17 cellular contexts compared by ENCODE assay signal in the genomic region with DNA sequence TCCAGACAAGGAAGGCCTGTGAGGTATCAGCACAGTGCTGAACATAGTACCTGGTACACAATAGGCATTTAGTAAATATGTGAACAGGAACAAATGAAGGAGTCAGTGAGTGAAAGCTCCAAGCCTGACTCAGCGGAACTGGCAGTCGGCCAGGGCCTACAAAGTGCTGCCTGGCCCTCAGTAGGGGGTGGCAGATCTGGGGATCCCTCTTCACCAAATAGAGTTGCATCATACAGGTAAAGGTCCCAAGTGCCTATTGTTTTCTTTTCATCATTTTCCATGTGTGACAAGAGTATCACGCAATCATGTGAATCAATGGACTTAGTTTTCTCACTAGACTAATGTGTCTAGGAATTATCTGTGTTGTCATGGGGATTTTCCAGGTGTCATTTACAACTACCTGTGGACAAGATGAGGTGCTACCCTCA. TPM values are rescaled to one million over a fixed set of nuclear protein-coding genes. Genes with fewer than 3 reads are reported as not detected.
A peak's percentile ranks its signal among the peaks of the same experiment; 100 is the strongest.
DNase-seq lines count a peak whose midpoint lies in the region; ATAC-seq and TF ChIP-seq lines count a peak whose summit lies in the region.
"Had no signal": no experiment of that assay in that cellular context is flagged by ENCODE, and none has a peak within 500 bp of the region (broad histone marks: within the 10 kb centered on the region; RNA-seq: fewer than 3 reads in every experiment).

No MANE protein-coding gene starts in this region.

- no peaks in the 10 kb centered on the region for H3K79me2 ChIP-seq in hepatocyte

- peaks cover 33% of the 10 kb centered on the region for H3K27me3 Mint-ChIP-seq in CD4-positive, alpha-beta T cell

- no peak overlapping the region for H3K4me3 Mint-ChIP-seq in CD4-positive, alpha-beta T cell

- H3K36me3 ChIP-seq in hepatocyte (replicated peaks; ENCODE audit: insufficient read depth, low read depth) (no peaks in the 10 kb centered on the region), thyroid gland (no peaks in the 10 kb centered on the region)
- H3K36me3 ChIP-seq: HAP-1 had no signal

- TF ChIP-seq POLR2A in thyroid gland (IDR thresholded peaks at IDR 0.05): no peak

- H3K4me1 Mint-ChIP-seq in CD4-positive, alpha-beta T cell (ENCODE audit: low read depth): no peaks in the 10 kb centered on the region
- H3K4me1 Mint-ChIP-seq: CD14-positive monocyte had no signal

- H3K4me3 ChIP-seq in hepatocyte (no peak overlapping the region), thyroid gland (replicated peaks in 1 of 3) (no peak overlapping the region)
- H3K4me3 ChIP-seq: HAP-1 had no signal

- H3K4me2 ChIP-seq in hepatocyte: no peak overlapping the region

- intact Hi-C loops in thyroid gland (cut with DNase I): no loop called here
- intact Hi-C loops in CD4-positive, alpha-beta T cell (cut with DNase I, micrococcal nuclease): no loop called here

- no peaks in the 10 kb centered on the region for H3K9me2 ChIP-seq in hepatocyte (replicated peaks; ENCODE audit: insufficient read depth)

- no peak overlapping the region for H3K27ac Mint-ChIP-seq in CD4-positive, alpha-beta T cell
- H3K27ac Mint-ChIP-seq: activated T-helper 2 cell treated with anti-CD3 and anti-CD28 coated beads, Interferon-gamma antibody, Interleukin-2, Interleukin-4, amounts not matched to agents 10 μg/mL and 5 μg/mL and 100 μg/mL, durations not matched to agents 14 hours and 24 hours and 36 hours; CD14-positive monocyte had no signal

- H4K20me1 ChIP-seq in hepatocyte (ENCODE audit: insufficient read depth, poor library complexity, severe bottlenecking): no peaks in the 10 kb centered on the region

- CTCF ChIA-PET in CD4-positive, alpha-beta T cell (lab: Charles Lee): no interaction called here

- ATAC-seq in CD4-positive, alpha-beta T cell (ENCODE audit: poor library complexity): no peak
- no peak for ATAC-seq in HG03135 (IDR thresholded peaks at IDR 0.05; ENCODE audit: unreplicated experiment)
- no peak for ATAC-seq in HG02588 (IDR thresholded peaks at IDR 0.05; ENCODE audit: unreplicated experiment)

- H3K27ac ChIP-seq in hepatocyte: no peak overlapping the region
- no peak overlapping the region for H3K27ac ChIP-seq in thyroid gland
- H3K27ac ChIP-seq in CD4-positive, alpha-beta T cell (ENCODE audit: low read depth, low read length): no peak overlapping the region

- POLR2A ChIA-PET in CD4-positive, alpha-beta T cell (lab: Charles Lee): no interaction called here

- no peaks in the 10 kb centered on the region for H3K4me1 ChIP-seq in hepatocyte (ENCODE audit: insufficient read depth)
- H3K4me1 ChIP-seq in thyroid gland: no peaks in the 10 kb centered on the region
- H3K4me1 ChIP-seq: HAP-1 had no signal

- no peaks in the 10 kb centered on the region for H3K27me3 ChIP-seq in hepatocyte
- H3K27me3 ChIP-seq in thyroid gland: no peaks in the 10 kb centered on the region
- peaks cover 3% of the 10 kb centered on the region for H3K27me3 ChIP-seq in CD4-positive, alpha-beta T cell (ENCODE audit: control insufficient read depth, insufficient read depth, low read length)

- WGBS in hepatocyte (ENCODE audit: low lambda C conversion rate, missing lambda C conversion rate): 94% methylated on average over 3 of the region's 3 CpGs
- WGBS in thyroid gland, 2 donors: 60 to 77% methylated on average over 3 of the region's 3 CpGs

- no peak overlapping the region for H2AFZ ChIP-seq in hepatocyte

- DNase-seq in NCI-H345 (lab: John Stamatoyannopoulos, UW): peak; percentile 20
- no peak for DNase-seq in NCI-H345 treated with DMSO at 0.1 percent for 48 hours (lab: John Stamatoyannopoulos, UW; ENCODE audit: unreplicated experiment)
- DNase-seq in RKO (ENCODE audit: low spot score): peak; percentile 7
- DNase-seq in hepatocyte (ENCODE audit: low spot score): peak; percentile 39
- peak; percentile 76 to 81 for DNase-seq in thyroid gland
- no peak for DNase-seq in CD4-positive, alpha-beta T cell
- DNase-seq: 8988T; NCI-H1092; nucleus accumbens; stimulated activated CD4-positive, alpha-beta T cell treated with anti-CD3 and anti-CD28 coated beads, Interleukin-4, amount 100 ng/mL, for 4 hours had no signal

- H3K9me3 ChIP-seq in hepatocyte (ENCODE audit: low read depth) (no peaks in the 10 kb centered on the region), thyroid gland (no peaks in the 10 kb centered on the region)
- H3K9me3 ChIP-seq in CD4-positive, alpha-beta T cell (ENCODE audit: control insufficient read depth, low read length): no peaks in the 10 kb centered on the region
- H3K9me3 ChIP-seq: HAP-1 had no signal

- TF ChIP-seq CTCF in hepatocyte (IDR thresholded peaks at IDR 0.05; ENCODE audit: poor library complexity) (no peak), thyroid gland (IDR thresholded peaks at IDR 0.05) (no peak)
- no peak for TF ChIP-seq CTCF in CD4-positive, alpha-beta T cell (IDR thresholded peaks at IDR 0.05)

- H3K9me3 Mint-ChIP-seq in CD4-positive, alpha-beta T cell: no peaks in the 10 kb centered on the region

- H3K36me3 Mint-ChIP-seq in CD4-positive, alpha-beta T cell (ENCODE audit: low read depth): no peaks in the 10 kb centered on the region
- H3K36me3 Mint-ChIP-seq: CD14-positive monocyte had no signal

RNA-seq across cellular contexts. Expression of a gene that starts 9.2 kb away (rescaled TPM):
- total RNA-seq in hepatocyte (1.2 and 1.7 TPM in 2 replicates), thyroid gland (not detected)
- polyA plus RNA-seq in hepatocyte: 0.88 and 1.0 TPM in 2 replicates
- not detected for total RNA-seq in CD4-positive, alpha-beta T cell
- total RNA-seq: activated T-helper 2 cell treated with anti-CD3 and anti-CD28 coated beads, Interferon-gamma antibody, Interleukin-2, Interleukin-4, amounts not matched to agents 10 μg/mL and 5 μg/mL and 100 μg/mL, durations not matched to agents 14 hours and 24 hours and 36 hours; mononuclear cell; skeletal muscle tissue had no signal
- polyA plus RNA-seq: CD14-positive monocyte had no signal

Comparison
In these comparisons a context has a peak if more than half of its experiments do, and no peak if none do; other contexts are left out.
1. DNase-seq: peak in NCI-H345 (single experiment), RKO (single experiment), hepatocyte (single experiment) and thyroid gland (2 of 2); none in NCI-H345 treated with DMSO at 0.1 percent for 48 hours (single experiment) and CD4-positive, alpha-beta T cell (0 of 10).